29 cellular contexts compared by ENCODE assay signal in the genomic region with DNA sequence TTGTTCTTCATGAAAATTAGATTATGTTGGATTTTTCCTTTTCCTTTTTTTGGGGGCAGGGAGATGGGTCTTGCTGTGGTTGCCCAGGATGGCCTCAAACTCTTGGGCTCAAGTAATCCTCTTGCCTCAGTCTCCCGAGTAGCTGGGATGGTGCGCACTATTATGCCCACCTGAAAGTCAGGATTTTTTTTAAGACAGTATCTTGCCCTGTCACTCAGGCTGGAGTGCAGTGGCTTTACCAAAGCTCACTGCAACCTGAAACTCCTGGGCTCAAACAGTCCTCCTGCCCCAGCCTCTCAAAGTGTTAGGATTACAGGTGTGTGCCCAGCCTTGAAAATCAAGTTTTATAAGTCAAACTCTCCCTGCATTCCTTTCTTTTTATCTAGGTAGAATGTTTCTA.
"Had no signal": no experiment of that assay in that cellular context is flagged by ENCODE, and none has a peak within 500 bp of the region (broad histone marks: within the 10 kb centered on the region; RNA-seq: fewer than 3 reads in every experiment).

No MANE protein-coding gene starts in this region.

- H3K9me3 Mint-ChIP-seq: natural killer cell; nephron progenitor cell; neural progenitor cell; stimulated activated effector memory CD8-positive, alpha-beta T cell treated with anti-CD3 and anti-CD28 coated beads, Interleukin-12 subunit alpha, Interleukin-12 subunit beta, amount 100 ng/mL, for 72 hours; stimulated activated naive B cell treated with anti-CD40 and anti-IgM and Interleukin-4, amounts not matched to agents 10 μg/mL and 1 μg/mL and 100 μg/mL, for 72 hours; stimulated activated naive CD8-positive, alpha-beta T cell treated with anti-CD3 and anti-CD28 coated beads, Interleukin-15, Interleukin-2, amounts not matched to agents 100 ng/mL and 50 ng/mL, for 24 hours had no signal

- H3K4me1 ChIP-seq: parathyroid adenoma, prostate gland, right lobe of liver had no signal

- H2AFZ ChIP-seq: neural progenitor cell, parathyroid adenoma had no signal

- H3K4me3 Mint-ChIP-seq: stimulated activated effector memory CD8-positive, alpha-beta T cell treated with anti-CD3 and anti-CD28 coated beads, Interleukin-12 subunit alpha, Interleukin-12 subunit beta, amount 100 ng/mL, for 72 hours; stimulated activated naive B cell treated with anti-CD40 and anti-IgM and Interleukin-4, amounts not matched to agents 10 μg/mL and 1 μg/mL and 100 μg/mL, for 72 hours; stimulated activated naive CD8-positive, alpha-beta T cell treated with anti-CD3 and anti-CD28 coated beads, Interleukin-15, Interleukin-2, amounts not matched to agents 100 ng/mL and 50 ng/mL, for 24 hours had no signal

- DNase-seq: naive thymus-derived CD4-positive, alpha-beta T cell; natural killer cell; nephron progenitor cell; occipital lobe; ovary; posterior cingulate gyrus; right cardiac atrium; right lobe of liver; sigmoid colon; small intestine; stimulated activated CD4-positive, alpha-beta T cell treated with anti-CD3 and anti-CD28 coated beads, Interleukin-15, amount 100 ng/mL, for 24 hours; stimulated activated CD4-positive, alpha-beta T cell treated with anti-CD3 and anti-CD28 coated beads, Interleukin-2, amount 100 ng/mL, for 24 hours; stimulated activated CD4-positive, alpha-beta T cell treated with anti-CD3 and anti-CD28 coated beads, Interleukin-2, amount 100 ng/mL, for 48 hours; stimulated activated CD4-positive, alpha-beta T cell treated with anti-CD3 and anti-CD28 coated beads, Interleukin-4, amount 100 ng/mL, for 24 hours; stimulated activated naive B cell treated with anti-CD40 and anti-IgM and Interleukin-4, amounts not matched to agents 10 μg/mL and 1 μg/mL and 100 μg/mL, for 72 hours; stimulated activated naive CD4-positive, alpha-beta T cell treated with Interleukin-2 at 50 U/mL for 16 hours; stomach; thyroid gland; trophoblast cell; upper lobe of left lung had no signal

- H3K9ac ChIP-seq: neural progenitor cell, parathyroid adenoma had no signal

- FAIRE-seq: small intestine, urothelium cell line had no signal

- H3K36me3 Mint-ChIP-seq: natural killer cell; neural progenitor cell; stimulated activated effector memory CD8-positive, alpha-beta T cell treated with anti-CD3 and anti-CD28 coated beads, Interleukin-12 subunit alpha, Interleukin-12 subunit beta, amount 100 ng/mL, for 72 hours; stimulated activated naive B cell treated with anti-CD40 and anti-IgM and Interleukin-4, amounts not matched to agents 10 μg/mL and 1 μg/mL and 100 μg/mL, for 72 hours had no signal

- H3K27me3 ChIP-seq: neural progenitor cell, ovary, right lobe of liver, thyroid gland, vagina had no signal

- ATAC-seq: naive thymus-derived CD4-positive, alpha-beta T cell; natural killer cell; right cardiac atrium; right lobe of liver; stimulated activated effector memory CD8-positive, alpha-beta T cell treated with anti-CD3 and anti-CD28 coated beads, Interleukin-12 subunit alpha, Interleukin-12 subunit beta, amount 100 ng/mL, for 72 hours; stimulated activated naive B cell treated with anti-CD40 and anti-IgM and Interleukin-4, amounts not matched to agents 10 μg/mL and 1 μg/mL and 100 μg/mL, for 72 hours had no signal

- H3K4me2 ChIP-seq: neural progenitor cell had no signal

- H3K27ac ChIP-seq: neural progenitor cell, ovary, parathyroid adenoma, prostate gland, right lobe of liver, sigmoid colon, stomach, thoracic aorta, thyroid gland, tibial nerve, upper lobe of left lung, vagina had no signal

- H3K36me3 ChIP-seq: neural progenitor cell, ovary, prostate gland, right lobe of liver, sigmoid colon, stomach, thoracic aorta, thyroid gland, tibial nerve, upper lobe of left lung, vagina had no signal

- H3K27ac Mint-ChIP-seq: naive thymus-derived CD4-positive, alpha-beta T cell; natural killer cell; nephron progenitor cell; neural progenitor cell; stimulated activated effector memory CD8-positive, alpha-beta T cell treated with anti-CD3 and anti-CD28 coated beads, Interleukin-12 subunit alpha, Interleukin-12 subunit beta, amount 100 ng/mL, for 72 hours; stimulated activated naive B cell treated with anti-CD40 and anti-IgM and Interleukin-4, amounts not matched to agents 10 μg/mL and 1 μg/mL and 100 μg/mL, for 72 hours; stimulated activated naive CD8-positive, alpha-beta T cell treated with anti-CD3 and anti-CD28 coated beads, Interleukin-15, Interleukin-2, amounts not matched to agents 100 ng/mL and 50 ng/mL, for 24 hours had no signal

- H3K4me3 ChIP-seq: neural progenitor cell, ovary, prostate gland, right lobe of liver, sigmoid colon, stomach, thoracic aorta, thyroid gland, tibial nerve, upper lobe of left lung, vagina had no signal

- H3K9me3 ChIP-seq: ovary, prostate gland, right lobe of liver, sigmoid colon, stomach, thoracic aorta, thyroid gland, tibial nerve, upper lobe of left lung, vagina had no signal
